31 cellular contexts compared by ENCODE assay signal in the genomic region with DNA sequence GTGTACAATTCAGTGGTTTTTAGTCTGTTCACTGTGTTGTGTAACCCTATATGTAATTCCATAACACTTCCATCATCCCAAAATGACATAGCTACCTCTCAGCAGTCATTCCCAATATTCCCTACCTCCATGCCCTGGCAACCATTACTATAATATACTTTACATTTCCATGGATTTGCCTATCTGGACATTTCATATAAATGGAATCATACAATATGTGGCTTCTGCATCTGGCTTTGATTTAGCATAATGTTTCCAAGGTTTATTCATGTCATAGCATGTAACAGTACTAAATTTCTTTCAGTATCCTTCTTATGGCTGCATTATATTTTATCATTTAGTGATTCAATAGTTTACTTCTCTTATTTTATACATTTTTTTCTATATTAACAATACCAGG. TPM values are rescaled to one million over a fixed set of nuclear protein-coding genes. Genes with fewer than 3 reads are reported as not detected.
DNase-seq lines count a peak whose midpoint lies in the region; ATAC-seq, FAIRE-seq and TF ChIP-seq lines count a peak whose summit lies in the region.
"Had no signal": no experiment of that assay in that cellular context is flagged by ENCODE, and none has a peak within 500 bp of the region (broad histone marks: within the 10 kb centered on the region; RNA-seq: fewer than 3 reads in every experiment).

No MANE protein-coding gene starts in this region.

- peaks cover 63% of the 10 kb centered on the region for H3K36me3 Mint-ChIP-seq in CD4-positive, alpha-beta T cell (ENCODE audit: low read depth)
- peaks cover 34% of the 10 kb centered on the region for H3K36me3 Mint-ChIP-seq in central memory CD8-positive, alpha-beta T cell (ENCODE audit: insufficient read depth)

- FAIRE-seq in GM18507 (lab: Jason Lieb, UNC), result peak; percentile 48
- FAIRE-seq in islet of Langerhans (lab: Jason Lieb, UNC), result peak; percentile 56
- FAIRE-seq: H1, HTR-8/SVneo, K562 had no signal

- no peaks in the 10 kb centered on the region for H3K9me3 ChIP-seq in CD4-positive, alpha-beta T cell (ENCODE audit: control insufficient read depth, low read length)
- H3K9me3 ChIP-seq: Caco-2, gastroesophageal sphincter, upper lobe of left lung had no signal

- H3K4me1 Mint-ChIP-seq in CD4-positive, alpha-beta T cell (ENCODE audit: low read depth), result peaks cover 31% of the 10 kb centered on the region
- peaks cover 43% of the 10 kb centered on the region for H3K4me1 Mint-ChIP-seq in central memory CD8-positive, alpha-beta T cell
- H3K4me1 Mint-ChIP-seq: endodermal cell had no signal

- peaks cover 5% of the 10 kb centered on the region for H3K36me3 ChIP-seq in H7 (replicated peaks; ENCODE audit: control insufficient read depth, insufficient read depth, low read length)

- no peak overlapping the region for H3K4me3 Mint-ChIP-seq in CD4-positive, alpha-beta T cell
- H3K4me3 Mint-ChIP-seq in central memory CD8-positive, alpha-beta T cell, result no peak overlapping the region
- H3K4me3 Mint-ChIP-seq: activated naive CD4-positive, alpha-beta T cell treated with anti-CD3 and anti-CD28 coated beads for 36 hours; activated T-helper 1 cell treated with anti-CD3 and anti-CD28 coated beads, Interleukin-12 subunit alpha, Interleukin-12 subunit beta, Interleukin-2, Interleukin-4 antibody, amounts not matched to agents 30 ng/mL and 10 ng/mL and 1 ng/mL, durations not matched to agents 14 hours and 24 hours and 36 hours; endodermal cell; natural killer cell treated with Interleukin-12 subunit alpha and Interleukin-12 subunit beta and Interleukin-15 and Interleukin-18, amount 100 ng/mL, for 72 hours; stimulated activated naive B cell treated with anti-CD40 and anti-IgM and Interleukin-4, amounts not matched to agents 10 μg/mL and 1 μg/mL and 100 μg/mL, for 72 hours; T-helper 1 cell treated with Interleukin-12 subunit alpha and Interleukin-12 subunit beta and Interleukin-4 antibody, amounts not matched to agents 30 μg/mL and 1 μg/mL, for 36 hours had no signal

- DNase-seq in CD4-positive, alpha-beta T cell, result no peak
- DNase-seq in GM18507 (ENCODE audit: extremely low spot score, insufficient read length, low read depth) (no peak), dermis blood vessel endothelial cell (no peak), H7 (no peak), RWPE1 (ENCODE audit: low spot score) (no peak)
- no peak for DNase-seq in central memory CD8-positive, alpha-beta T cell (ENCODE audit: low spot score in 2 of 2)
- DNase-seq: activated naive CD4-positive, alpha-beta T cell treated with anti-CD3 and anti-CD28 coated beads for 36 hours; C1 segment of cervical spinal cord; Caco-2; cortex of kidney; endodermal cell; GDM1; NCI-H1092 treated with DMSO at 0.1 percent for 48 hours; NCI-H187; NCI-H82; stimulated activated CD4-positive, alpha-beta T cell treated with anti-CD3 and anti-CD28 coated beads, Interleukin-15, amount 100 ng/mL, for 24 hours; stimulated activated naive B cell treated with anti-CD40 and anti-IgM and Interleukin-4, amounts not matched to agents 10 μg/mL and 1 μg/mL and 100 μg/mL, for 72 hours; substantia nigra; upper lobe of left lung had no signal

- no peaks in the 10 kb centered on the region for H3K9me3 Mint-ChIP-seq in CD4-positive, alpha-beta T cell
- no peaks in the 10 kb centered on the region for H3K9me3 Mint-ChIP-seq in central memory CD8-positive, alpha-beta T cell
- H3K9me3 Mint-ChIP-seq: activated naive CD4-positive, alpha-beta T cell treated with anti-CD3 and anti-CD28 coated beads for 36 hours; activated T-helper 1 cell treated with anti-CD3 and anti-CD28 coated beads, Interleukin-12 subunit alpha, Interleukin-12 subunit beta, Interleukin-2, Interleukin-4 antibody, amounts not matched to agents 30 ng/mL and 10 ng/mL and 1 ng/mL, durations not matched to agents 14 hours and 24 hours and 36 hours; endodermal cell; natural killer cell treated with Interleukin-12 subunit alpha and Interleukin-12 subunit beta and Interleukin-15 and Interleukin-18, amount 100 ng/mL, for 72 hours; stimulated activated naive B cell treated with anti-CD40 and anti-IgM and Interleukin-4, amounts not matched to agents 10 μg/mL and 1 μg/mL and 100 μg/mL, for 72 hours; T-helper 1 cell treated with Interleukin-12 subunit alpha and Interleukin-12 subunit beta and Interleukin-4 antibody, amounts not matched to agents 30 μg/mL and 1 μg/mL, for 36 hours had no signal

- no peak overlapping the region for H3K4me3 ChIP-seq in H7 (ENCODE audit: insufficient read depth, low read depth, low read length)
- H3K4me3 ChIP-seq: cardiac muscle cell, gastroesophageal sphincter, hepatocyte, K562, lung, upper lobe of left lung had no signal

- H3K27me3 Mint-ChIP-seq in CD4-positive, alpha-beta T cell, result no peaks in the 10 kb centered on the region
- no peaks in the 10 kb centered on the region for H3K27me3 Mint-ChIP-seq in central memory CD8-positive, alpha-beta T cell
- H3K27me3 Mint-ChIP-seq: natural killer cell treated with Interleukin-12 subunit alpha and Interleukin-12 subunit beta and Interleukin-15 and Interleukin-18, amount 100 ng/mL, for 72 hours; stimulated activated naive B cell treated with anti-CD40 and anti-IgM and Interleukin-4, amounts not matched to agents 10 μg/mL and 1 μg/mL and 100 μg/mL, for 72 hours had no signal

- ATAC-seq in CD4-positive, alpha-beta T cell (ENCODE audit: poor library complexity), result no peak
- ATAC-seq in central memory CD8-positive, alpha-beta T cell (replicated peaks; ENCODE audit: extremely low read depth, poor library complexity, severe bottlenecking), result no peak
- ATAC-seq: esophagus mucosa; gastroesophageal sphincter; K562; natural killer cell treated with Interleukin-12 subunit alpha and Interleukin-12 subunit beta and Interleukin-15 and Interleukin-18, amount 100 ng/mL, for 72 hours; stimulated activated naive B cell treated with anti-CD40 and anti-IgM and Interleukin-4, amounts not matched to agents 10 μg/mL and 1 μg/mL and 100 μg/mL, for 72 hours had no signal

- CTCF ChIA-PET in CD4-positive, alpha-beta T cell (lab: Charles Lee), result interaction anchor here (0.6 to 2.4 kb wide), 2 partner anchors 220 to 299 kb away, joined by 3 to 15 read pairs; no protein-coding TSS in a partner anchor
- CTCF ChIA-PET in RWPE1 (lab: Yijun Ruan, JAX), result interaction anchor here (0.7 kb wide), 1 partner anchor 646 kb away, joined by 3 read pairs; no protein-coding TSS in a partner anchor

- intact Hi-C loops in CD4-positive, alpha-beta T cell (cut with DNase I, micrococcal nuclease), result loop anchor here (5.0 to 10.0 kb wide), 4 partner anchors 338 to 1286 kb away; no protein-coding TSS in a partner anchor

- no peak for TF ChIP-seq CTCF in CD4-positive, alpha-beta T cell (IDR thresholded peaks at IDR 0.05)
- no peak for TF ChIP-seq CTCF in RWPE1 (conservative IDR thresholded peaks at IDR 0.05; ENCODE audit: low read depth)

- H3K27me3 ChIP-seq in CD4-positive, alpha-beta T cell (ENCODE audit: control insufficient read depth, insufficient read depth, low read length), result no peaks in the 10 kb centered on the region
- no peaks in the 10 kb centered on the region for H3K27me3 ChIP-seq in H7 (ENCODE audit: control insufficient read depth, insufficient read depth, low read length)
- H3K27me3 ChIP-seq: cardiac muscle cell, gastroesophageal sphincter, hepatocyte, upper lobe of left lung had no signal

- H3K27ac Mint-ChIP-seq in CD4-positive, alpha-beta T cell, result peak overlapping the region; percentile 0
- peak overlapping the region; percentile 77 for H3K27ac Mint-ChIP-seq in central memory CD8-positive, alpha-beta T cell (ENCODE audit: low read depth)
- H3K27ac Mint-ChIP-seq: activated naive CD4-positive, alpha-beta T cell treated with anti-CD3 and anti-CD28 coated beads for 36 hours; activated T-helper 1 cell treated with anti-CD3 and anti-CD28 coated beads, Interleukin-12 subunit alpha, Interleukin-12 subunit beta, Interleukin-2, Interleukin-4 antibody, amounts not matched to agents 30 ng/mL and 10 ng/mL and 1 ng/mL, durations not matched to agents 14 hours and 24 hours and 36 hours; endodermal cell; stimulated activated naive B cell treated with anti-CD40 and anti-IgM and Interleukin-4, amounts not matched to agents 10 μg/mL and 1 μg/mL and 100 μg/mL, for 72 hours; T-helper 1 cell treated with Interleukin-12 subunit alpha and Interleukin-12 subunit beta and Interleukin-4 antibody, amounts not matched to agents 30 μg/mL and 1 μg/mL, for 36 hours had no signal

- POLR2A ChIA-PET in CD4-positive, alpha-beta T cell (lab: Charles Lee), result interaction anchor here (1.6 kb wide), 1 partner anchor 206 kb away, joined by 4 read pairs; no protein-coding TSS in a partner anchor
- POLR2A ChIA-PET in RWPE1 (lab: Yijun Ruan, JAX; ENCODE audit: low non-redundant PET), result no interaction called here

- no peak overlapping the region for H3K27ac ChIP-seq in CD4-positive, alpha-beta T cell (ENCODE audit: low read depth, low read length)
- no peak overlapping the region for H3K27ac ChIP-seq in RWPE1
- H3K27ac ChIP-seq: cardiac muscle cell, gastroesophageal sphincter, hepatocyte, upper lobe of left lung had no signal

RNA-seq across cellular contexts. Expression of a gene that starts 25.4 kb away (rescaled TPM):
- total RNA-seq in CD4-positive, alpha-beta T cell, result 10 to 100 TPM; 20.1 to 20.4 TPM
- total RNA-seq in dermis blood vessel endothelial cell, result 7.0 and 8.8 TPM in 2 replicates
- total RNA-seq in H7 (2014; rRNA removed; shearing (Covaris generic)), result 8.9 TPM in 2 replicates
